1 cellular context compared by ENCODE assay signal in the genomic region with DNA sequence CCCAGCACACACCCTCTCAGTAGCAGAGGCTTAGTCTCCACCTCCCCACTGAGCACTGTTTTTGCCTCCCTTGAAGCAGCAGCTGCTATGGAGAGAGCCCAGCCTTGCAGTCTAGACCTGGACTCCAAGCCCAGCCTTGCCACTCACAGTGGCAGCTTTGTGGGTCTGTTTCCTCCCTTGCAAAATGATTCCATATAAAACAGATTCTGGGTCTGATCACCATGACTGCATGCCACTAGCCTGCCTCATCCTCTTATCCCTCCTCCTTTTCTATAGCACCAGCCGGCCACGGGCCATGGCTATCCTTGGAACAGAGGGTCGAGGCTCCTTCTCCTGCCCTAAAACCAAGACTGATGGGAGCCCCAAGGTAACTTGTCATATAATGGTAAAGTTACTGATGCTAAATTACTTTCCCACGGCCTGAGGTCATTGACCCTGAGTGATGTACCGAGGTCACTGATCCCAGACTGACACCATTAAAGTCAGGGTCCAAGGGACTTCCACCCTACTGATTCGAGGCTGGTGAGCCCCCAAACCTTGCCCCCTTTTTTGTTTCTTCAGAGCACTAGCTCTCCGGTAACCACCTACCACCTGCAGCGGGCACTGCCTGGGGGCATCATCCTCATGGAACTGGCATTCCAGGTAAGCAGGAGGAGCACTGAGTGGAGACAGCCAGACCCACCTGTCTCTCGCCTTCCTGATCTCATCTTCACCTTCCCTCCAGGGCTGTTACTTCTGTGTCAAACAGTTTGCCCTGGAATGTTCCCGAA.
TF ChIP-seq lines count a peak whose summit lies in the region.

No MANE protein-coding gene starts in this region.

TF ChIP-seq in GM12891, 5 proteins besides CTCF, POLR2A, EP300 and RAD21 (continued from another document):
- TF ChIP-seq TAF1 (IDR thresholded peaks at IDR 0.05; ENCODE audit: low read depth, low read length) (no peak), POLR2AphosphoS5 (IDR thresholded peaks at IDR 0.05; ENCODE audit: low read depth, low read length) (no peak), POU2F2 (IDR thresholded peaks at IDR 0.05; ENCODE audit: low read depth, low read length) (no peak)
